In genomic region chr2:10141736-10142639, GRCh38 we compare ENCODE assay signal across 8 cellular contexts. TPM values are rescaled to one million over a fixed set of nuclear protein-coding genes. Genes with fewer than 3 reads are reported as not detected.
DNase-seq lines count a peak whose midpoint lies in the region; ATAC-seq and TF ChIP-seq lines count a peak whose summit lies in the region.

No MANE protein-coding gene starts in this region.

- H3K4me1 Mint-ChIP-seq in natural killer cell treated with Interleukin-12 subunit alpha and Interleukin-12 subunit beta and Interleukin-15 and Interleukin-18, amount 100 ng/mL, for 72 hours (ENCODE audit: low read depth in 2 of 2), result peaks cover 8 to 11% of the 10 kb centered on the region in 2 donors

- no peak overlapping the region for H3K4me3 Mint-ChIP-seq in natural killer cell treated with Interleukin-12 subunit alpha and Interleukin-12 subunit beta and Interleukin-15 and Interleukin-18, amount 100 ng/mL, for 72 hours

- ATAC-seq in natural killer cell treated with Interleukin-12 subunit alpha and Interleukin-12 subunit beta and Interleukin-15 and Interleukin-18, amount 100 ng/mL, for 72 hours, result peak; percentile 30 to 40
- no peak for ATAC-seq in HG02884 (IDR thresholded peaks at IDR 0.05; ENCODE audit: unreplicated experiment)

- H3K4me3 ChIP-seq in choroid plexus epithelial cell (ENCODE audit: low read depth, low read length), result no peak overlapping the region

- H3K9me3 Mint-ChIP-seq in natural killer cell treated with Interleukin-12 subunit alpha and Interleukin-12 subunit beta and Interleukin-15 and Interleukin-18, amount 100 ng/mL, for 72 hours, result no peaks in the 10 kb centered on the region

- DNase-seq in NCI-H146 (lab: John Stamatoyannopoulos, UW) (peak; percentile 9), NCI-H146 treated with DMSO at 0.1 percent for 48 hours (lab: John Stamatoyannopoulos, UW; ENCODE audit: unreplicated experiment) (no peak), SHP77 treated with DMSO at 0.1 percent for 48 hours (lab: John Stamatoyannopoulos, UW) (peak; percentile 8), choroid plexus epithelial cell (ENCODE audit: low read depth) (peak; percentile 30), Ammon's horn (ENCODE audit: low spot score) (no peak), H4 (ENCODE audit: low spot score) (no peak)
- DNase-seq in natural killer cell treated with Interleukin-12 subunit alpha and Interleukin-12 subunit beta and Interleukin-15 and Interleukin-18, amount 100 ng/mL, for 72 hours (ENCODE audit: low spot score), result no peak

- H3K36me3 Mint-ChIP-seq in natural killer cell treated with Interleukin-12 subunit alpha and Interleukin-12 subunit beta and Interleukin-15 and Interleukin-18, amount 100 ng/mL, for 72 hours, result no peaks in the 10 kb centered on the region

- peak; percentile 63 for TF ChIP-seq CTCF in choroid plexus epithelial cell (conservative IDR thresholded peaks at IDR 0.05; ENCODE audit: low read depth, low read length)

- H3K27me3 Mint-ChIP-seq in natural killer cell treated with Interleukin-12 subunit alpha and Interleukin-12 subunit beta and Interleukin-15 and Interleukin-18, amount 100 ng/mL, for 72 hours, result no peaks in the 10 kb centered on the region

- peak overlapping the region in 1 of 2 donors; percentile 61 for H3K27ac Mint-ChIP-seq in natural killer cell treated with Interleukin-12 subunit alpha and Interleukin-12 subunit beta and Interleukin-15 and Interleukin-18, amount 100 ng/mL, for 72 hours

RNA-seq across cellular contexts. Expression of gene RRM2, which starts 19.4 kb away (rescaled TPM):
- 100 to 1,000 TPM; 375 to 624 TPM for total RNA-seq in natural killer cell treated with Interleukin-12 subunit alpha and Interleukin-12 subunit beta and Interleukin-15 and Interleukin-18, amount 100 ng/mL, for 72 hours
- total RNA-seq in H4 (2014; rRNA removed; shearing (Covaris generic)), result 51.9 and 68.5 TPM in 2 replicates

Comparison
In these comparisons a context has a peak if more than half of its experiments do, and no peak if none do; other contexts are left out.
1. DNase-seq: peak in NCI-H146 (single experiment), SHP77 treated with DMSO at 0.1 percent for 48 hours (single experiment) and choroid plexus epithelial cell (single experiment); none in NCI-H146 treated with DMSO at 0.1 percent for 48 hours (single experiment), natural killer cell treated with Interleukin-12 subunit alpha and Interleukin-12 subunit beta and Interleukin-15 and Interleukin-18, amount 100 ng/mL, for 72 hours (single experiment), Ammon's horn (single experiment) and H4 (single experiment).